Comparison of ENCODE assay signal across 26 cellular contexts in genomic region chrX:805988-806387, GRCh38.
"Had no signal": no experiment of that assay in that cellular context is flagged by ENCODE, and none has a peak within 500 bp of the region (broad histone marks: within the 10 kb centered on the region; RNA-seq: fewer than 3 reads in every experiment).

No MANE protein-coding gene starts in this region.

- H3K9ac ChIP-seq: KMS-11, SK-N-SH had no signal

- H3K36me3 Mint-ChIP-seq: activated naive CD4-positive, alpha-beta T cell treated with anti-CD3 and anti-CD28 coated beads, Interleukin-2, amount 50 U/mL, for 24 hours; activated naive CD8-positive, alpha-beta T cell treated with anti-CD3 and anti-CD28 coated beads, Interleukin-2, amount 10 ng/mL, durations not matched to agents 7 days and 5 days had no signal

- H3K4me3 ChIP-seq: ascending aorta, cardiac muscle cell, SJSA1 had no signal

- H3K9me3 ChIP-seq: ascending aorta, SK-N-SH had no signal

- H3K4me1 ChIP-seq: ascending aorta, SJSA1 had no signal

- H3K27ac Mint-ChIP-seq: activated CD4-positive, alpha-beta T cell treated with anti-CD3 and anti-CD28 coated beads, Interleukin-2, amount 10 ng/mL, durations not matched to agents 24 days and 14 days; activated CD8-positive, alpha-beta T cell treated with anti-CD3 and anti-CD28 coated beads for 36 hours; activated naive CD4-positive, alpha-beta T cell treated with anti-CD3 and anti-CD28 coated beads, Interleukin-2, amount 50 U/mL, for 24 hours; activated naive CD8-positive, alpha-beta T cell treated with anti-CD3 and anti-CD28 coated beads, Interleukin-2, amount 10 ng/mL, durations not matched to agents 7 days and 5 days; activated T-cell treated with anti-CD3 and anti-CD28 coated beads, Interleukin-2, amount 50 U/mL, for 72 hours; activated T-helper 17 cell treated with anti-CD3 and anti-CD28 coated beads, Interleukin-2, amount 50 U/mL, for 72 hours; T-helper 1 cell treated with Interleukin-12 subunit alpha and Interleukin-12 subunit beta and Interleukin-4 antibody, amounts not matched to agents 30 μg/mL and 1 μg/mL, for 36 hours; T-helper 2 cell treated with Interferon-gamma antibody and Interleukin-4, amounts not matched to agents 5 μg/mL and 100 μg/mL, for 36 hours had no signal

- H3K27ac ChIP-seq: ascending aorta, cardiac muscle cell, KMS-11, SJSA1 had no signal

- DNase-seq: activated CD4-positive, alpha-beta T cell treated with anti-CD3 and anti-CD28 coated beads, Interleukin-2, amount 50 U/mL, for 4 hours; activated CD8-positive, alpha-beta T cell treated with anti-CD3 and anti-CD28 coated beads for 36 hours; activated effector memory CD4-positive, alpha-beta T cell treated with anti-CD3 and anti-CD28 coated beads, Interleukin-2, amount 50 U/mL, for 16 hours; activated naive CD4-positive, alpha-beta T cell; activated naive CD8-positive, alpha-beta T cell treated with anti-CD3 and anti-CD28 coated beads, Interleukin-2, amount 10 ng/mL, durations not matched to agents 7 days and 5 days; activated T-cell treated with anti-CD3 and anti-CD28 coated beads, Interleukin-2, amount 50 U/mL, for 1 hour; activated T-cell treated with anti-CD3 and anti-CD28 coated beads, Interleukin-2, amount 50 U/mL, for 72 hours; amygdala; NCI-H1105; NCI-H1417 treated with DMSO at 0.1 percent for 48 hours; NCI-H187 treated with DMSO at 0.1 percent for 48 hours; NCI-H2081; NCI-H226; NCI-H524 treated with DMSO at 0.1 percent for 48 hours; SHP77 treated with DMSO at 0.1 percent for 48 hours; SK-N-SH had no signal

- H3K4me1 Mint-ChIP-seq: activated CD4-positive, alpha-beta T cell treated with anti-CD3 and anti-CD28 coated beads, Interleukin-2, amount 10 ng/mL, durations not matched to agents 24 days and 14 days; activated naive CD4-positive, alpha-beta T cell treated with anti-CD3 and anti-CD28 coated beads, Interleukin-2, amount 50 U/mL, for 24 hours; activated naive CD8-positive, alpha-beta T cell treated with anti-CD3 and anti-CD28 coated beads, Interleukin-2, amount 10 ng/mL, durations not matched to agents 7 days and 5 days; activated T-helper 17 cell treated with anti-CD3 and anti-CD28 coated beads, Interleukin-2, amount 50 U/mL, for 72 hours had no signal

- H3K27me3 ChIP-seq: ascending aorta, cardiac muscle cell, SJSA1 had no signal

- H3K36me3 ChIP-seq: ascending aorta, cardiac muscle cell, SJSA1 had no signal

- H3K4me2 ChIP-seq: KMS-11, SK-N-SH had no signal

- H3K4me3 Mint-ChIP-seq: activated CD4-positive, alpha-beta T cell treated with anti-CD3 and anti-CD28 coated beads, Interleukin-2, amount 10 ng/mL, durations not matched to agents 24 days and 14 days; activated CD8-positive, alpha-beta T cell treated with anti-CD3 and anti-CD28 coated beads for 36 hours; activated naive CD4-positive, alpha-beta T cell treated with anti-CD3 and anti-CD28 coated beads, Interleukin-2, amount 50 U/mL, for 24 hours; activated naive CD8-positive, alpha-beta T cell treated with anti-CD3 and anti-CD28 coated beads, Interleukin-2, amount 10 ng/mL, durations not matched to agents 7 days and 5 days; activated T-cell treated with anti-CD3 and anti-CD28 coated beads, Interleukin-2, amount 50 U/mL, for 72 hours; activated T-helper 17 cell treated with anti-CD3 and anti-CD28 coated beads, Interleukin-2, amount 50 U/mL, for 72 hours; T-helper 1 cell treated with Interleukin-12 subunit alpha and Interleukin-12 subunit beta and Interleukin-4 antibody, amounts not matched to agents 30 μg/mL and 1 μg/mL, for 36 hours; T-helper 2 cell treated with Interferon-gamma antibody and Interleukin-4, amounts not matched to agents 5 μg/mL and 100 μg/mL, for 36 hours had no signal

- ATAC-seq: activated CD8-positive, alpha-beta T cell treated with anti-CD3 and anti-CD28 coated beads for 36 hours; activated T-cell treated with anti-CD3 and anti-CD28 coated beads, Interleukin-2, amount 50 U/mL, for 72 hours; activated T-helper 17 cell treated with anti-CD3 and anti-CD28 coated beads, Interleukin-2, amount 50 U/mL, for 72 hours; Panc1 had no signal

- H3K9me3 Mint-ChIP-seq: activated naive CD4-positive, alpha-beta T cell treated with anti-CD3 and anti-CD28 coated beads, Interleukin-2, amount 50 U/mL, for 24 hours had no signal
